ENCODE assay signal across 15 cellular contexts in genomic region chr11:93476796-93477195, GRCh38.
DNase-seq lines count a peak whose midpoint lies in the region; ATAC-seq and TF ChIP-seq lines count a peak whose summit lies in the region.
"Had no signal": no experiment of that assay in that cellular context is flagged by ENCODE, and none has a peak within 500 bp of the region (broad histone marks: within the 10 kb centered on the region; RNA-seq: fewer than 3 reads in every experiment).

No MANE protein-coding gene starts in this region.

- H3K9me3 ChIP-seq in MG63 (no peaks in the 10 kb centered on the region), iPS-20b (ENCODE audit: insufficient read depth, low read depth, low read length) (peaks cover 4% of the 10 kb centered on the region; the same call in 1 of the 2 replicates)
- H3K9me3 ChIP-seq: esophagus squamous epithelium had no signal

- H3K9ac ChIP-seq in iPS-20b (ENCODE audit: low read depth, low read length), result peak overlapping the region; percentile 68; the same call in 1 of the 2 replicates

- H3K4me3 ChIP-seq in AG09309 (ENCODE audit: control insufficient read depth, low read depth, low read length), result no peak overlapping the region
- no peak overlapping the region for H3K4me3 ChIP-seq in MG63
- H3K4me3 ChIP-seq in iPS-20b (ENCODE audit: low read length), result no peak overlapping the region
- H3K4me3 ChIP-seq: esophagus squamous epithelium, tibial nerve had no signal

- DNase-seq in AG09309 (ENCODE audit: low read depth) (peak; percentile 50), MG63 (peak; percentile 72), astrocyte of the hippocampus (ENCODE audit: low read depth, low spot score) (peak; percentile 17), erythroblast (lab: John Stamatoyannopoulos, UW) (no peak), SKM-1 (lab: John Stamatoyannopoulos, UW; ENCODE audit: unreplicated experiment) (no peak)
- no peak for DNase-seq in activated naive CD4-positive, alpha-beta T cell treated with anti-CD3 and anti-CD28 coated beads, Interleukin-2, amount 50 U/mL, for 72 hours (ENCODE audit: low spot score in 2 of 2)
- DNase-seq: activated naive CD4-positive, alpha-beta T cell; esophagus squamous epithelium; NCI-H524 treated with DMSO at 0.1 percent for 48 hours; SHP77 treated with DMSO at 0.1 percent for 48 hours had no signal

- no peak for ATAC-seq in activated naive CD4-positive, alpha-beta T cell treated with anti-CD3 and anti-CD28 coated beads, Interleukin-2, amount 50 U/mL, for 72 hours
- no peak for ATAC-seq in GM21381 (IDR thresholded peaks at IDR 0.05; ENCODE audit: unreplicated experiment)
- ATAC-seq: HepG2 had no signal

- H3K9me3 Mint-ChIP-seq in activated naive CD4-positive, alpha-beta T cell treated with anti-CD3 and anti-CD28 coated beads, Interleukin-2, amount 50 U/mL, for 72 hours, result no peaks in the 10 kb centered on the region

- peaks cover 17% of the 10 kb centered on the region for H3K4me1 ChIP-seq in iPS-20b (ENCODE audit: insufficient read depth, low read length)

- H3K27me3 ChIP-seq in MG63 (no peaks in the 10 kb centered on the region), iPS-20b (ENCODE audit: insufficient read depth, low read length) (no peaks in the 10 kb centered on the region)
- H3K27me3 ChIP-seq: esophagus squamous epithelium, tibial nerve had no signal

- H3K27ac ChIP-seq in iPS-20b (ENCODE audit: low read length), result no peak overlapping the region
- H3K27ac ChIP-seq: esophagus squamous epithelium, tibial nerve had no signal

- no peaks in the 10 kb centered on the region for H3K36me3 Mint-ChIP-seq in activated naive CD4-positive, alpha-beta T cell treated with anti-CD3 and anti-CD28 coated beads, Interleukin-2, amount 50 U/mL, for 72 hours

- no peak for TF ChIP-seq POLR2A in erythroblast (IDR thresholded peaks at IDR 0.05; ENCODE audit: low read length)

- no peak for TF ChIP-seq CTCF in AG09309 (IDR thresholded peaks at IDR 0.05; ENCODE audit: control insufficient read depth, insufficient read depth, low read depth, low read length, missing control alignments)

- H3K27ac Mint-ChIP-seq in activated naive CD4-positive, alpha-beta T cell treated with anti-CD3 and anti-CD28 coated beads, Interleukin-2, amount 50 U/mL, for 72 hours, result no peak overlapping the region
- H3K27ac Mint-ChIP-seq: progenitor cell of endocrine pancreas had no signal

- H3K36me3 ChIP-seq in MG63 (no peaks in the 10 kb centered on the region), iPS-20b (ENCODE audit: insufficient read depth, low read depth, low read length) (no peaks in the 10 kb centered on the region)

Comparison
In these comparisons a context has a peak if more than half of its experiments do, and no peak if none do; other contexts are left out.
1. DNase-seq: peak in AG09309 (single experiment), MG63 (single experiment) and astrocyte of the hippocampus (single experiment); none in activated naive CD4-positive, alpha-beta T cell treated with anti-CD3 and anti-CD28 coated beads, Interleukin-2, amount 50 U/mL, for 72 hours (0 of 2), erythroblast (0 of 2) and SKM-1 (single experiment).